ENCODE assay signal across 8 cellular contexts in genomic region chr5:154136141-154136540, GRCh38.
"Had no signal": no experiment of that assay in that cellular context is flagged by ENCODE, and none has a peak within 500 bp of the region (broad histone marks: within the 10 kb centered on the region; RNA-seq: fewer than 3 reads in every experiment).

No MANE protein-coding gene starts in this region.

- H3K27ac Mint-ChIP-seq: GM23338, IgD-negative memory B cell had no signal

- H3K9me3 Mint-ChIP-seq: GM23338, H9, IgD-negative memory B cell had no signal

- H3K27ac ChIP-seq: HL-60 had no signal

- H3K4me3 Mint-ChIP-seq: GM23338, H9, IgD-negative memory B cell had no signal

- H3K4me3 ChIP-seq: GM23338 had no signal

- DNase-seq: H9, HCEC 1CT had no signal

- FAIRE-seq: H1, H54, HepG2 had no signal
